Comparison of ENCODE assay signal across 22 cellular contexts in genomic region chr2:38171208-38171858, GRCh38.
DNase-seq lines count a peak whose midpoint lies in the region; ATAC-seq and TF ChIP-seq lines count a peak whose summit lies in the region.
"Had no signal": no experiment of that assay in that cellular context is flagged by ENCODE, and none has a peak within 500 bp of the region (broad histone marks: within the 10 kb centered on the region; RNA-seq: fewer than 3 reads in every experiment).

No MANE protein-coding gene starts in this region.

- H3K36me3 ChIP-seq in left ventricle myocardium inferior (no peaks in the 10 kb centered on the region), liver (ENCODE audit: control insufficient read depth in 4 of 4, insufficient read depth in 3 of 4, low read depth in 1 of 4, low read length in 3 of 4) (no peaks in the 10 kb centered on the region), uterus (no peaks in the 10 kb centered on the region)
- H3K36me3 ChIP-seq: MG63 had no signal

- WGBS in liver = 35% methylated on average over 1 of the region's 1 CpG

- H3K9ac ChIP-seq in liver (ENCODE audit: low read depth in 1 of 2, low read length in 2 of 2) = no peak overlapping the region
- H3K9ac ChIP-seq: GM23248, SK-N-SH had no signal

- no peak overlapping the region for H3K4me3 ChIP-seq in left ventricle myocardium inferior
- H3K4me3 ChIP-seq in astrocyte of the spinal cord (ENCODE audit: low read depth, low read length) = no peak overlapping the region
- H3K4me3 ChIP-seq in liver (ENCODE audit: low read depth in 1 of 3, low read length in 3 of 3) = no peak overlapping the region
- no peak overlapping the region for H3K4me3 ChIP-seq in uterus
- H3K4me3 ChIP-seq: A549, GM23248, MG63 had no signal

- H3K4me1 ChIP-seq in left ventricle myocardium inferior (peaks cover 3% of the 10 kb centered on the region), liver (ENCODE audit: control insufficient read depth in 4 of 4, insufficient read depth in 4 of 4, low read length in 3 of 4) (peaks cover 3 to 54% (median 33%) of the 10 kb centered on the region in 4 donors), uterus (peaks cover 0 to 8% of the 10 kb centered on the region in 2 donors)
- H3K4me1 ChIP-seq: A549 had no signal

- ATAC-seq in Right ventricle myocardium superior (ENCODE audit: poor library complexity) (peak; percentile 55), GM19324 (IDR thresholded peaks at IDR 0.05; ENCODE audit: low FRiP score, unreplicated experiment) (no peak)
- ATAC-seq: A549, Panc1 had no signal

- H3K27ac ChIP-seq in left ventricle myocardium inferior (replicated peaks) (no peak overlapping the region), liver (ENCODE audit: low read depth in 1 of 2, low read length in 2 of 2) (peak overlapping the region; percentile 3 to 40), uterus (peak overlapping the region; percentile 76 to 79)
- H3K27ac ChIP-seq: A549, GM23248, HL-60 had no signal

- peaks cover under 1% of the 10 kb centered on the region for H3K27me3 ChIP-seq in left ventricle myocardium inferior (ENCODE audit: low read depth)
- H3K27me3 ChIP-seq in liver (ENCODE audit: control insufficient read depth in 4 of 4, insufficient read depth in 4 of 4, low read length in 3 of 4) = no peaks in the 10 kb centered on the region
- no peaks in the 10 kb centered on the region for H3K27me3 ChIP-seq in uterus
- H3K27me3 ChIP-seq: MG63 had no signal

- DNase-seq in Right ventricle myocardium superior = no peak
- DNase-seq in left ventricle myocardium inferior = no peak
- peak; percentile 69 for DNase-seq in astrocyte of the spinal cord (ENCODE audit: low read depth, low spot score)
- DNase-seq in uterus = no peak
- DNase-seq in AG08396 (ENCODE audit: low spot score) = no peak
- no peak for DNase-seq in MV-4-11 (lab: John Stamatoyannopoulos, UW)
- DNase-seq: C1 segment of cervical spinal cord, DND-41, GM23248, HCEC 1CT, KG1, MG63, NCI-H1105, NCI-H1694, NCI-H2107, NCI-H524, SK-N-SH had no signal

- TF ChIP-seq CTCF in left ventricle myocardium inferior (IDR thresholded peaks at IDR 0.05; ENCODE audit: borderline replicate concordance) (no peak), astrocyte of the spinal cord (IDR thresholded peaks at IDR 0.05; ENCODE audit: low read depth, low read length) (no peak), liver (IDR thresholded peaks at IDR 0.05; ENCODE audit: low read depth, low read length, missing input control) (no peak), uterus (IDR thresholded peaks at IDR 0.05) (no peak)

- H3K9me3 ChIP-seq in left ventricle myocardium inferior (replicated peaks) (peaks cover 7% of the 10 kb centered on the region), liver (ENCODE audit: control insufficient read depth in 4 of 4, low read length in 3 of 4) (no peaks in the 10 kb centered on the region), uterus (no peaks in the 10 kb centered on the region)
- H3K9me3 ChIP-seq: MG63, SK-N-SH had no signal

- TF ChIP-seq POLR2A in uterus (IDR thresholded peaks at IDR 0.05) = no peak

- peak; percentile 19 to 31 for TF ChIP-seq RAD21 in liver (IDR thresholded peaks at IDR 0.05)

- in situ Hi-C loops in astrocyte of the spinal cord (cut with HindIII; ENCODE audit: low sequenced_read_pairs) = no loop called here

- intact Hi-C loops in Right ventricle myocardium superior (cut with DNase I) = no loop called here
- intact Hi-C loops in left ventricle myocardium inferior (cut with micrococcal nuclease) = no loop called here
- intact Hi-C loops in uterus (cut with DNase I; ENCODE audit: low total_unique reads) = no loop called here

TF ChIP-seq in liver, 16 proteins besides CTCF, POLR2A, EP300 and RAD21:
- TF ChIP-seq REST (IDR thresholded peaks at IDR 0.05) (peak; percentile 37), JUND (IDR thresholded peaks at IDR 0.05) (peak; percentile 52 to 62), YY1 (IDR thresholded peaks at IDR 0.05) (peak; percentile 52), FOXA1 (IDR thresholded peaks at IDR 0.05) (no peak), GABPA (IDR thresholded peaks at IDR 0.05 in 1 of 2, conservative IDR thresholded peaks at IDR 0.05 in 1 of 2) (no peak), FOXA2 (IDR thresholded peaks at IDR 0.05) (no peak), HNF4G (IDR thresholded peaks at IDR 0.05) (peak; percentile 23), SP1 (IDR thresholded peaks at IDR 0.05) (peak; percentile 9), RXRA (IDR thresholded peaks at IDR 0.05) (peak; percentile 34 to 76), EGR1 (IDR thresholded peaks at IDR 0.05; ENCODE audit: low read depth in 2 of 2) (no peak), ZBTB33 (IDR thresholded peaks at IDR 0.05) (peak; percentile 75), ATF3 (IDR thresholded peaks at IDR 0.05) (no peak), NR2F2 (IDR thresholded peaks at IDR 0.05) (no peak), MAX (IDR thresholded peaks at IDR 0.05) (peak; percentile 63), HNF4A (conservative IDR thresholded peaks at IDR 0.05) (peak; percentile 55 to 65), TAF1 (conservative IDR thresholded peaks at IDR 0.05) (no peak)
